9 cellular contexts compared by ENCODE assay signal in genomic region chrX:68018248-68019203, GRCh38.
DNase-seq lines count a peak whose midpoint lies in the region; ATAC-seq, FAIRE-seq and TF ChIP-seq lines count a peak whose summit lies in the region.
"Had no signal": no experiment of that assay in that cellular context is flagged by ENCODE, and none has a peak within 500 bp of the region (broad histone marks: within the 10 kb centered on the region; RNA-seq: fewer than 3 reads in every experiment).

No MANE protein-coding gene starts in this region.

- no peaks in the 10 kb centered on the region for H3K36me3 ChIP-seq in esophagus squamous epithelium

- no peak overlapping the region for H3K27ac Mint-ChIP-seq in T-helper 17 cell

- WGBS in esophagus squamous epithelium, 2 donors, result 65 to 80% methylated on average over 1 to 6 of the region's 9 CpGs

- H3K4me1 Mint-ChIP-seq in T-helper 17 cell, result no peaks in the 10 kb centered on the region

- H3K4me1 ChIP-seq in esophagus squamous epithelium, result no peaks in the 10 kb centered on the region

- H3K27ac ChIP-seq in caudate nucleus (ENCODE audit: low read depth, low read length) (no peak overlapping the region), esophagus squamous epithelium (no peak overlapping the region)

- H3K9me3 ChIP-seq in T-helper 17 cell (ENCODE audit: control insufficient read depth, low read length, poor library complexity, severe bottlenecking) (no peaks in the 10 kb centered on the region), esophagus squamous epithelium (no peaks in the 10 kb centered on the region)

- DNase-seq in GM12892 (ENCODE audit: insufficient read length), result no peak
- DNase-seq in LHCN-M2 (ENCODE audit: low read depth), result peak; percentile 18
- no peak for DNase-seq in astrocyte of the cerebellum (ENCODE audit: low read depth)
- peak; percentile 35 to 47 for DNase-seq in lung microvascular endothelial cell (ENCODE audit: low read depth in 2 of 2)
- DNase-seq in caudate nucleus (lab: John Stamatoyannopoulos, UW), result no peak
- DNase-seq in T-helper 17 cell, result no peak
- DNase-seq in esophagus squamous epithelium (lab: John Stamatoyannopoulos, UW), result no peak
- DNase-seq: central memory CD4-positive, alpha-beta T cell had no signal

- TF ChIP-seq POLR2A in GM12892 (IDR thresholded peaks at IDR 0.05; ENCODE audit: low read depth, low read length) (no peak), esophagus squamous epithelium (IDR thresholded peaks at IDR 0.05) (no peak)

- intact Hi-C loops in esophagus squamous epithelium (cut with DNase I), result no loop called here

- H3K4me3 Mint-ChIP-seq in T-helper 17 cell, result no peak overlapping the region

- no peaks in the 10 kb centered on the region for H3K27me3 Mint-ChIP-seq in T-helper 17 cell

- TF ChIP-seq CTCF in astrocyte of the cerebellum (IDR thresholded peaks at IDR 0.05; ENCODE audit: low read depth, low read length, missing control alignments) (peak; percentile 48), esophagus squamous epithelium (IDR thresholded peaks at IDR 0.05) (peak in 2 of 6 experiments; percentile 14 to 36)

- no peak for ATAC-seq in T-helper 17 cell
- ATAC-seq in HG03442 (IDR thresholded peaks at IDR 0.05; ENCODE audit: unreplicated experiment), result no peak

- FAIRE-seq in GM12892 (lab: Jason Lieb, UNC), result peak; percentile 61

- no peaks in the 10 kb centered on the region for H3K36me3 Mint-ChIP-seq in T-helper 17 cell (ENCODE audit: low read depth)

- no peak overlapping the region for H3K4me3 ChIP-seq in astrocyte of the cerebellum (ENCODE audit: low read depth, low read length)
- no peak overlapping the region for H3K4me3 ChIP-seq in esophagus squamous epithelium

- H3K27me3 ChIP-seq in esophagus squamous epithelium, result no peaks in the 10 kb centered on the region

- in situ Hi-C loops in astrocyte of the cerebellum (cut with HindIII; ENCODE audit: low sequenced_read_pairs), result no loop called here

Comparison
In these comparisons a context has a peak if more than half of its experiments do, and no peak if none do; other contexts are left out.
1. DNase-seq: peak in LHCN-M2 (single experiment) and lung microvascular endothelial cell (2 of 2); none in GM12892 (single experiment), astrocyte of the cerebellum (single experiment), caudate nucleus (0 of 61), T-helper 17 cell (0 of 3) and esophagus squamous epithelium (single experiment).